In genomic region chr1:167650266-167651160, GRCh38 we compare ENCODE assay signal across 8 cellular contexts. TPM values are rescaled to one million over a fixed set of nuclear protein-coding genes. Genes with fewer than 3 reads are reported as not detected.
DNase-seq lines count a peak whose midpoint lies in the region; ATAC-seq and TF ChIP-seq lines count a peak whose summit lies in the region.

No MANE protein-coding gene starts in this region.

- intact Hi-C loops in left ventricle myocardium superior (cut with micrococcal nuclease) (no loop called here), body of pancreas (cut with DNase I) (no loop called here)

- H3K27me3 ChIP-seq in body of pancreas, result no peaks in the 10 kb centered on the region

- no peak for TF ChIP-seq CTCF in body of pancreas (IDR thresholded peaks at IDR 0.05)

- DNase-seq in GDM1 (lab: John Stamatoyannopoulos, UW), result peak; percentile 66
- peak; percentile 50 for DNase-seq in NOMO-1 treated with DMSO at 0.1 percent for 48 hours (lab: John Stamatoyannopoulos, UW; ENCODE audit: unreplicated experiment)
- peak; percentile 57 for DNase-seq in left ventricle myocardium superior
- DNase-seq in NCI-H345 treated with DMSO at 0.1 percent for 48 hours (lab: John Stamatoyannopoulos, UW; ENCODE audit: unreplicated experiment), result no peak
- no peak for DNase-seq in RKO (ENCODE audit: low spot score)
- DNase-seq in glomerular visceral epithelial cell (ENCODE audit: extremely low spot score), result no peak
- DNase-seq in body of pancreas, result no peak

- ATAC-seq in GM21576 (IDR thresholded peaks at IDR 0.05; ENCODE audit: unreplicated experiment) (peak; percentile 70), left ventricle myocardium superior (peak; percentile 46), body of pancreas (no peak)

- no peaks in the 10 kb centered on the region for H3K9me3 ChIP-seq in body of pancreas

- no peak for TF ChIP-seq POLR2A in body of pancreas (IDR thresholded peaks at IDR 0.05)

- WGBS in body of pancreas, 2 donors, result 75 to 87% methylated on average over 15 to 16 of the region's 16 CpGs

- H3K4me1 ChIP-seq in body of pancreas, result no peaks in the 10 kb centered on the region

- H3K36me3 ChIP-seq in body of pancreas (replicated peaks in 1 of 2; ENCODE audit: insufficient read depth in 1 of 2, low read depth in 2 of 2), result no peaks in the 10 kb centered on the region

- no peak overlapping the region for H3K27ac ChIP-seq in body of pancreas

- no peak overlapping the region for H3K4me3 ChIP-seq in body of pancreas

RNA-seq across cellular contexts. Expression of gene RCSD1, which starts 20.5 kb away (rescaled TPM):
- 45.3 TPM for total RNA-seq in left ventricle myocardium superior
- total RNA-seq in body of pancreas, result 1 to 10 TPM; 4.7 to 5.6 TPM

Comparison
In these comparisons a context has a peak if more than half of its experiments do, and no peak if none do; other contexts are left out.
1. DNase-seq: peak in GDM1 (single experiment), NOMO-1 treated with DMSO at 0.1 percent for 48 hours (single experiment) and left ventricle myocardium superior (single experiment); none in NCI-H345 treated with DMSO at 0.1 percent for 48 hours (single experiment), RKO (single experiment), glomerular visceral epithelial cell (single experiment) and body of pancreas (0 of 4).